ENCODE assay signal across 8 cellular contexts in genomic region chr5:154038604-154039457, GRCh38.
DNase-seq lines count a peak whose midpoint lies in the region; ATAC-seq lines count a peak whose summit lies in the region.

TSS of gene FAM114A2 (minus strand) at chr5:154038910. CDS start at chr5:154034953, 3,957 bp downstream.
TSS of gene MFAP3 (plus strand) at chr5:154038967. CDS start at chr5:154049723, 10,756 bp downstream.

- H3K27me3 ChIP-seq in BLaER1 (no peaks in the 10 kb centered on the region), layer of hippocampus (ENCODE audit: control insufficient read depth, insufficient read depth, low read length) (no peaks in the 10 kb centered on the region)

- peak; percentile 78 for DNase-seq in GM19240 (ENCODE audit: insufficient read length, low spot score)
- DNase-seq in NCI-H526 (lab: John Stamatoyannopoulos, UW): peak; percentile 89 to 97
- peak; percentile 93 for DNase-seq in activated CD4-positive, alpha-beta T cell treated with anti-CD3 and anti-CD28 coated beads for 48 hours
- DNase-seq in stimulated activated CD4-positive, alpha-beta T cell treated with anti-CD3 and anti-CD28 coated beads, Interleukin-1b, Interleukin-23, amount 100 ng/mL, for 24 hours (ENCODE audit: low read depth in 4 of 4, low spot score in 1 of 4): peak; percentile 70 to 82 (median 78)

- no peaks in the 10 kb centered on the region for H3K9me3 ChIP-seq in BLaER1

- H3K4me3 ChIP-seq in BLaER1: peak within 1 kb of the TSS; percentile 78

- H3K4me2 ChIP-seq in BLaER1: peak within 1 kb of the TSS; percentile 82

- H3K27ac ChIP-seq in BLaER1: peak within 1 kb of the TSS; percentile 64
- peak within 1 kb of the TSS; percentile 60 for H3K27ac ChIP-seq in cingulate gyrus (ENCODE audit: low read depth, low read length)
- peak within 1 kb of the TSS; percentile 31 for H3K27ac ChIP-seq in layer of hippocampus (ENCODE audit: low read depth, low read length)

- peak within 1 kb of the TSS; percentile 78 for H3K9ac ChIP-seq in BLaER1

- ATAC-seq in HG03457 (IDR thresholded peaks at IDR 0.05; ENCODE audit: unreplicated experiment): peak; percentile 99

- no peaks in the 10 kb centered on the region for H3K36me3 ChIP-seq in BLaER1

- H4K20me1 ChIP-seq in BLaER1: no peaks in the 10 kb centered on the region; the same call in 1 of the 2 replicates

- H3K4me1 ChIP-seq in BLaER1: peaks cover 20% of the 10 kb centered on the region

Comparison
In these comparisons a context has a peak if more than half of its experiments do, and no peak if none do; other contexts are left out.
1. Peak in every context shown above with its lines: DNase-seq, ATAC-seq, H3K4me3 ChIP-seq and H3K27ac ChIP-seq.